ENCODE assay signal across 18 cellular contexts in genomic region chr3:47870156-47870555, GRCh38.
DNase-seq lines count a peak whose midpoint lies in the region; ATAC-seq and TF ChIP-seq lines count a peak whose summit lies in the region.
"Had no signal": no experiment of that assay in that cellular context is flagged by ENCODE, and none has a peak within 500 bp of the region (broad histone marks: within the 10 kb centered on the region; RNA-seq: fewer than 3 reads in every experiment).

No MANE protein-coding gene starts in this region.

- H3K27me3 Mint-ChIP-seq in effector memory CD8-positive, alpha-beta T cell = no peaks in the 10 kb centered on the region
- H3K27me3 Mint-ChIP-seq: B cell; CD4-positive, alpha-beta T cell; IgD-negative memory B cell had no signal

- in situ Hi-C loops in GM23248 (cut with MboI) (no loop called here), mammary epithelial cell (cut with MboI; ENCODE audit: low sequenced_read_pairs in 2 of 2) (no loop called here)

- no peak for ATAC-seq in effector memory CD8-positive, alpha-beta T cell (replicated peaks)
- ATAC-seq: HCT116 had no signal

- DNase-seq in GM23248 = peak; percentile 47
- peak; percentile 20 for DNase-seq in amniotic epithelial cell (ENCODE audit: low read depth)
- no peak for DNase-seq in effector memory CD8-positive, alpha-beta T cell
- peak; percentile 45 for DNase-seq in mesenchymal stem cell
- no peak for DNase-seq in testis
- DNase-seq in AML-193 (lab: John Stamatoyannopoulos, UW) = no peak
- DNase-seq in caudate nucleus (lab: John Stamatoyannopoulos, UW) = no peak
- no peak for DNase-seq in mammary epithelial cell
- DNase-seq: C1 segment of cervical spinal cord; CD4-positive, alpha-beta T cell; COR-L47; DND-41; GDM1; KG1 had no signal

- H4K20me1 ChIP-seq in GM23248 (ENCODE audit: insufficient read depth) = no peaks in the 10 kb centered on the region
- H4K20me1 ChIP-seq in mammary epithelial cell (ENCODE audit: insufficient read depth, low read length) = no peaks in the 10 kb centered on the region

- TF ChIP-seq CTCF in testis (IDR thresholded peaks at IDR 0.05) (no peak), mammary epithelial cell (conservative IDR thresholded peaks at IDR 0.05 in 1 of 2, IDR thresholded peaks at IDR 0.05 in 1 of 2; ENCODE audit: extremely low read depth in 1 of 2, insufficient read depth in 1 of 2, low read depth in 1 of 2, low read length in 2 of 2) (no peak)

- H3K23ac ChIP-seq in mesenchymal stem cell (ENCODE audit: low read length in 2 of 2) = no peak overlapping the region

- no peaks in the 10 kb centered on the region for H3K9me3 Mint-ChIP-seq in effector memory CD8-positive, alpha-beta T cell
- H3K9me3 Mint-ChIP-seq: CD4-positive, alpha-beta T cell; IgD-negative memory B cell had no signal

- H3K27me3 ChIP-seq in GM23248 (replicated peaks; ENCODE audit: insufficient read depth) (no peaks in the 10 kb centered on the region), mesenchymal stem cell (ENCODE audit: control insufficient read depth in 1 of 2, insufficient read depth in 1 of 2, low read length in 2 of 2) (no peaks in the 10 kb centered on the region), testis (no peaks in the 10 kb centered on the region), mammary epithelial cell (ENCODE audit: insufficient read depth, low read length) (no peaks in the 10 kb centered on the region)

- CTCF ChIA-PET in mammary epithelial cell (lab: Charles Lee; ENCODE audit: low non-redundant PET) = no interaction called here

- H3K27ac Mint-ChIP-seq in effector memory CD8-positive, alpha-beta T cell = peak overlapping the region; percentile 32 to 78
- H3K27ac Mint-ChIP-seq: B cell; CD4-positive, alpha-beta T cell had no signal

- H3K4me1 Mint-ChIP-seq in effector memory CD8-positive, alpha-beta T cell (ENCODE audit: low read depth in 2 of 2) = no peaks in the 10 kb centered on the region
- H3K4me1 Mint-ChIP-seq: B cell, IgD-negative memory B cell had no signal

- no peaks in the 10 kb centered on the region for H3K9me2 ChIP-seq in GM23248 (ENCODE audit: insufficient read depth)

- peaks cover 23% of the 10 kb centered on the region for H3K36me3 Mint-ChIP-seq in effector memory CD8-positive, alpha-beta T cell (ENCODE audit: insufficient read depth)

- intact Hi-C loops in testis (cut with DNase I; ENCODE audit: low total_unique reads) (no loop called here), mammary epithelial cell (cut with micrococcal nuclease) (no loop called here)

- H3K18ac ChIP-seq in mesenchymal stem cell (ENCODE audit: low read depth in 1 of 2, low read length in 2 of 2) = no peak overlapping the region

- no peak overlapping the region for H2BK12ac ChIP-seq in mesenchymal stem cell (ENCODE audit: low read length in 2 of 2)

- H3K4me2 ChIP-seq in GM23248 (ENCODE audit: unreplicated experiment) (no peak overlapping the region), mesenchymal stem cell (ENCODE audit: low read length, poor library complexity, severe bottlenecking) (no peak overlapping the region), mammary epithelial cell (ENCODE audit: insufficient read depth, low read depth, low read length) (no peak overlapping the region)

- no TSS peak for BruUV-seq in mammary epithelial cell (replicated peaks; lab: Mats Ljungman, UMichigan)

- H2AFZ ChIP-seq in GM23248 (no peak overlapping the region), mesenchymal stem cell (ENCODE audit: low read depth, low read length) (no peak overlapping the region), mammary epithelial cell (ENCODE audit: low read depth, low read length) (no peak overlapping the region)

- TF ChIP-seq POLR2A in testis (IDR thresholded peaks at IDR 0.05) = no peak

- no peaks in the 10 kb centered on the region for H3K4me1 ChIP-seq in GM23248 (ENCODE audit: insufficient read depth)
- H3K4me1 ChIP-seq in mesenchymal stem cell (ENCODE audit: control insufficient read depth, insufficient read depth, low read depth, low read length) = peaks cover 1% of the 10 kb centered on the region
- H3K4me1 ChIP-seq in testis = peaks cover 13% of the 10 kb centered on the region
- H3K4me1 ChIP-seq in mammary epithelial cell (ENCODE audit: insufficient read depth, low read length) = peaks cover 4% of the 10 kb centered on the region

- H2BK5ac ChIP-seq in mesenchymal stem cell (ENCODE audit: low read depth, low read length, poor library complexity, severe bottlenecking) = no peak overlapping the region

- no peak overlapping the region for H2BK15ac ChIP-seq in mesenchymal stem cell (ENCODE audit: low read depth, poor library complexity, severe bottlenecking)

- no peak overlapping the region for H3K4me3 Mint-ChIP-seq in effector memory CD8-positive, alpha-beta T cell
- H3K4me3 Mint-ChIP-seq: B cell; CD4-positive, alpha-beta T cell; IgD-negative memory B cell had no signal

- H3K4me3 ChIP-seq in GM23248 = no peak overlapping the region
- no peak overlapping the region for H3K4me3 ChIP-seq in mesenchymal stem cell (ENCODE audit: insufficient read depth in 1 of 2, low read depth in 1 of 2, low read length in 2 of 2)
- no peak overlapping the region for H3K4me3 ChIP-seq in testis
- no peak overlapping the region for H3K4me3 ChIP-seq in mammary epithelial cell (replicated peaks in 1 of 3; ENCODE audit: insufficient read depth in 1 of 3, low read depth in 2 of 3, low read length in 3 of 3)

- H2AK5ac ChIP-seq in mesenchymal stem cell (ENCODE audit: low read length, severe bottlenecking) = no peak overlapping the region

- H3K79me1 ChIP-seq in mesenchymal stem cell (replicated peaks; ENCODE audit: low read length, poor library complexity, severe bottlenecking) = peaks cover 50% of the 10 kb centered on the region

- 83 to 86% methylated on average over 3 of the region's 3 CpGs for WGBS in GM23248 (ENCODE audit: low coverage in 1 of 2, low lambda C conversion rate in 2 of 2, missing lambda C conversion rate in 2 of 2), 2 experiments
- 100% methylated on average over 3 of the region's 3 CpGs for WGBS in mesenchymal stem cell
- 89 to 97% methylated on average over 3 of the region's 3 CpGs for WGBS in testis, 2 donors
- WGBS in mammary epithelial cell (ENCODE audit: low coverage, missing lambda C conversion rate) = 92% methylated on average over 3 of the region's 3 CpGs

- 0 out of 2 replicates have a peak, but pooled peaks cover 10% of the 10 kb centered on the region for H3F3A ChIP-seq in GM23248 (ENCODE audit: insufficient read depth)

- H4K91ac ChIP-seq in mesenchymal stem cell (ENCODE audit: low read length) = no peak overlapping the region

- no peaks in the 10 kb centered on the region for H3K9me3 ChIP-seq in GM23248 (ENCODE audit: low read depth)
- H3K9me3 ChIP-seq in mesenchymal stem cell (ENCODE audit: control insufficient read depth, low read length) = no peaks in the 10 kb centered on the region
- no peaks in the 10 kb centered on the region for H3K9me3 ChIP-seq in testis
- H3K9me3 ChIP-seq in mammary epithelial cell (replicated peaks; ENCODE audit: insufficient read depth, low read length) = no peaks in the 10 kb centered on the region

- no peak overlapping the region; the same call in 1 of the 2 replicates for H3K9ac ChIP-seq in GM23248
- no peak overlapping the region for H3K9ac ChIP-seq in mesenchymal stem cell (ENCODE audit: low read length)
- H3K9ac ChIP-seq in mammary epithelial cell (ENCODE audit: insufficient read depth, low read length) = no peak overlapping the region

- no peak overlapping the region for H2BK120ac ChIP-seq in mesenchymal stem cell (ENCODE audit: low read depth, low read length)

- peaks cover 12% of the 10 kb centered on the region; the same call in 1 of the 2 replicates for H3K79me2 ChIP-seq in GM23248 (ENCODE audit: insufficient read depth)
- no peaks in the 10 kb centered on the region for H3K79me2 ChIP-seq in mammary epithelial cell (ENCODE audit: insufficient read depth, low read length)

- no peak overlapping the region for H4K8ac ChIP-seq in mesenchymal stem cell (ENCODE audit: low read length)

- H3K27ac ChIP-seq in GM23248 = no peak overlapping the region; the same call in 1 of the 2 replicates
- H3K27ac ChIP-seq in mesenchymal stem cell (ENCODE audit: low read length, poor library complexity, severe bottlenecking) = no peak overlapping the region
- H3K27ac ChIP-seq in testis = no peak overlapping the region
- no peak overlapping the region for H3K27ac ChIP-seq in caudate nucleus (ENCODE audit: low read depth, low read length)
- H3K27ac ChIP-seq in mammary epithelial cell (ENCODE audit: insufficient read depth, low read depth, low read length) = no peak overlapping the region
- H3K27ac ChIP-seq: 22Rv1 had no signal

- dilution Hi-C loops in mammary epithelial cell (cut with HindIII; ENCODE audit: low sequenced_read_pairs) = no loop called here

- H3K4ac ChIP-seq in mesenchymal stem cell (ENCODE audit: low read depth in 1 of 2, low read length in 2 of 2) = no peak overlapping the region

- H3K36me3 ChIP-seq in GM23248 (ENCODE audit: low read depth) = peaks cover 78% of the 10 kb centered on the region
- H3K36me3 ChIP-seq in mesenchymal stem cell (ENCODE audit: control insufficient read depth in 1 of 2, insufficient read depth in 2 of 2, low read depth in 1 of 2, low read length in 2 of 2) = peaks cover 67 to 91% of the 10 kb centered on the region in 2 experiments
- H3K36me3 ChIP-seq in testis (ENCODE audit: low read depth, missing control alignments) = no peaks in the 10 kb centered on the region
- peaks cover 24% of the 10 kb centered on the region for H3K36me3 ChIP-seq in mammary epithelial cell (ENCODE audit: insufficient read depth, low read length)

- no peak overlapping the region for H3K14ac ChIP-seq in mesenchymal stem cell (ENCODE audit: low read length in 2 of 2)

Comparison
In these comparisons a context has a peak if more than half of its experiments do, and no peak if none do; other contexts are left out.
1. DNase-seq: peak in GM23248 (single experiment), amniotic epithelial cell (single experiment) and mesenchymal stem cell (single experiment); none in effector memory CD8-positive, alpha-beta T cell (0 of 3), testis (single experiment), AML-193 (0 of 2), caudate nucleus (0 of 61) and mammary epithelial cell (single experiment).